Comparison of ENCODE assay signal across 1 cellular context in genomic region chr1:10909697-10910489, GRCh38.
TF ChIP-seq lines count a peak whose summit lies in the region.

No MANE protein-coding gene starts in this region.

TF ChIP-seq in K562, 482 proteins besides CTCF, POLR2A, EP300 and RAD21 (continued from another document):
- TF ChIP-seq, protein P1, sequence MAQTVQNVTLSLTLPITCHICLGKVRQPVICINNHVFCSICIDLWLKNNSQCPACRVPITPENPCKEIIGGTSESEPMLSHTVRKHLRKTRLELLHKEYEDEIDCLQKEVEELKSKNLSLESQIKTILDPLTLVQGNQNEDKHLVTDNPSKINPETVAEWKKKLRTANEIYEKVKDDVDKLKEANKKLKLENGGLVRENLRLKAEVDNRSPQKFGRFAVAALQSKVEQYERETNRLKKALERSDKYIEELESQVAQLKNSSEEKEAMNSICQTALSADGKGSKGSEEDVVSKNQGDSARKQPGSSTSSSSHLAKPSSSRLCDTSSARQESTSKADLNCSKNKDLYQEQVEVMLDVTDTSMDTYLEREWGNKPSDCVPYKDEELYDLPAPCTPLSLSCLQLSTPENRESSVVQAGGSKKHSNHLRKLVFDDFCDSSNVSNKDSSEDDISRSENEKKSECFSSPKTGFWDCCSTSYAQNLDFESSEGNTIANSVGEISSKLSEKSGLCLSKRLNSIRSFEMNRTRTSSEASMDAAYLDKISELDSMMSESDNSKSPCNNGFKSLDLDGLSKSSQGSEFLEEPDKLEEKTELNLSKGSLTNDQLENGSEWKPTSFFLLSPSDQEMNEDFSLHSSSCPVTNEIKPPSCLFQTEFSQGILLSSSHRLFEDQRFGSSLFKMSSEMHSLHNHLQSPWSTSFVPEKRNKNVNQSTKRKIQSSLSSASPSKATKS (CRISPR knock-in tag; IDR thresholded peaks at IDR 0.05), result no peak
- TF ChIP-seq, protein P2, sequence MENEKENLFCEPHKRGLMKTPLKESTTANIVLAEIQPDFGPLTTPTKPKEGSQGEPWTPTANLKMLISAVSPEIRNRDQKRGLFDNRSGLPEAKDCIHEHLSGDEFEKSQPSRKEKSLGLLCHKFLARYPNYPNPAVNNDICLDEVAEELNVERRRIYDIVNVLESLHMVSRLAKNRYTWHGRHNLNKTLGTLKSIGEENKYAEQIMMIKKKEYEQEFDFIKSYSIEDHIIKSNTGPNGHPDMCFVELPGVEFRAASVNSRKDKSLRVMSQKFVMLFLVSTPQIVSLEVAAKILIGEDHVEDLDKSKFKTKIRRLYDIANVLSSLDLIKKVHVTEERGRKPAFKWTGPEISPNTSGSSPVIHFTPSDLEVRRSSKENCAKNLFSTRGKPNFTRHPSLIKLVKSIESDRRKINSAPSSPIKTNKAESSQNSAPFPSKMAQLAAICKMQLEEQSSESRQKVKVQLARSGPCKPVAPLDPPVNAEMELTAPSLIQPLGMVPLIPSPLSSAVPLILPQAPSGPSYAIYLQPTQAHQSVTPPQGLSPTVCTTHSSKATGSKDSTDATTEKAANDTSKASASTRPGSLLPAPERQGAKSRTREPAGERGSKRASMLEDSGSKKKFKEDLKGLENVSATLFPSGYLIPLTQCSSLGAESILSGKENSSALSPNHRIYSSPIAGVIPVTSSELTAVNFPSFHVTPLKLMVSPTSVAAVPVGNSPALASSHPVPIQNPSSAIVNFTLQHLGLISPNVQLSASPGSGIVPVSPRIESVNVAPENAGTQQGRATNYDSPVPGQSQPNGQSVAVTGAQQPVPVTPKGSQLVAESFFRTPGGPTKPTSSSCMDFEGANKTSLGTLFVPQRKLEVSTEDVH (IDR thresholded peaks at IDR 0.05; ENCODE audit: low read depth, partially characterized antibody), result no peak
- TF ChIP-seq HDAC8 (tag; IDR thresholded peaks at IDR 0.05), result no peak
- TF ChIP-seq RFX7 (CRISPR knock-in tag; IDR thresholded peaks at IDR 0.05), result no peak
- no peak for TF ChIP-seq NR2C2 (CRISPR knock-in tag; IDR thresholded peaks at IDR 0.05)
- no peak for TF ChIP-seq NR2C2 (tag; IDR thresholded peaks at IDR 0.05)
- no peak for TF ChIP-seq SRSF1 (IDR thresholded peaks at IDR 0.05; ENCODE audit: low read depth, low read length)
- TF ChIP-seq, protein P3, sequence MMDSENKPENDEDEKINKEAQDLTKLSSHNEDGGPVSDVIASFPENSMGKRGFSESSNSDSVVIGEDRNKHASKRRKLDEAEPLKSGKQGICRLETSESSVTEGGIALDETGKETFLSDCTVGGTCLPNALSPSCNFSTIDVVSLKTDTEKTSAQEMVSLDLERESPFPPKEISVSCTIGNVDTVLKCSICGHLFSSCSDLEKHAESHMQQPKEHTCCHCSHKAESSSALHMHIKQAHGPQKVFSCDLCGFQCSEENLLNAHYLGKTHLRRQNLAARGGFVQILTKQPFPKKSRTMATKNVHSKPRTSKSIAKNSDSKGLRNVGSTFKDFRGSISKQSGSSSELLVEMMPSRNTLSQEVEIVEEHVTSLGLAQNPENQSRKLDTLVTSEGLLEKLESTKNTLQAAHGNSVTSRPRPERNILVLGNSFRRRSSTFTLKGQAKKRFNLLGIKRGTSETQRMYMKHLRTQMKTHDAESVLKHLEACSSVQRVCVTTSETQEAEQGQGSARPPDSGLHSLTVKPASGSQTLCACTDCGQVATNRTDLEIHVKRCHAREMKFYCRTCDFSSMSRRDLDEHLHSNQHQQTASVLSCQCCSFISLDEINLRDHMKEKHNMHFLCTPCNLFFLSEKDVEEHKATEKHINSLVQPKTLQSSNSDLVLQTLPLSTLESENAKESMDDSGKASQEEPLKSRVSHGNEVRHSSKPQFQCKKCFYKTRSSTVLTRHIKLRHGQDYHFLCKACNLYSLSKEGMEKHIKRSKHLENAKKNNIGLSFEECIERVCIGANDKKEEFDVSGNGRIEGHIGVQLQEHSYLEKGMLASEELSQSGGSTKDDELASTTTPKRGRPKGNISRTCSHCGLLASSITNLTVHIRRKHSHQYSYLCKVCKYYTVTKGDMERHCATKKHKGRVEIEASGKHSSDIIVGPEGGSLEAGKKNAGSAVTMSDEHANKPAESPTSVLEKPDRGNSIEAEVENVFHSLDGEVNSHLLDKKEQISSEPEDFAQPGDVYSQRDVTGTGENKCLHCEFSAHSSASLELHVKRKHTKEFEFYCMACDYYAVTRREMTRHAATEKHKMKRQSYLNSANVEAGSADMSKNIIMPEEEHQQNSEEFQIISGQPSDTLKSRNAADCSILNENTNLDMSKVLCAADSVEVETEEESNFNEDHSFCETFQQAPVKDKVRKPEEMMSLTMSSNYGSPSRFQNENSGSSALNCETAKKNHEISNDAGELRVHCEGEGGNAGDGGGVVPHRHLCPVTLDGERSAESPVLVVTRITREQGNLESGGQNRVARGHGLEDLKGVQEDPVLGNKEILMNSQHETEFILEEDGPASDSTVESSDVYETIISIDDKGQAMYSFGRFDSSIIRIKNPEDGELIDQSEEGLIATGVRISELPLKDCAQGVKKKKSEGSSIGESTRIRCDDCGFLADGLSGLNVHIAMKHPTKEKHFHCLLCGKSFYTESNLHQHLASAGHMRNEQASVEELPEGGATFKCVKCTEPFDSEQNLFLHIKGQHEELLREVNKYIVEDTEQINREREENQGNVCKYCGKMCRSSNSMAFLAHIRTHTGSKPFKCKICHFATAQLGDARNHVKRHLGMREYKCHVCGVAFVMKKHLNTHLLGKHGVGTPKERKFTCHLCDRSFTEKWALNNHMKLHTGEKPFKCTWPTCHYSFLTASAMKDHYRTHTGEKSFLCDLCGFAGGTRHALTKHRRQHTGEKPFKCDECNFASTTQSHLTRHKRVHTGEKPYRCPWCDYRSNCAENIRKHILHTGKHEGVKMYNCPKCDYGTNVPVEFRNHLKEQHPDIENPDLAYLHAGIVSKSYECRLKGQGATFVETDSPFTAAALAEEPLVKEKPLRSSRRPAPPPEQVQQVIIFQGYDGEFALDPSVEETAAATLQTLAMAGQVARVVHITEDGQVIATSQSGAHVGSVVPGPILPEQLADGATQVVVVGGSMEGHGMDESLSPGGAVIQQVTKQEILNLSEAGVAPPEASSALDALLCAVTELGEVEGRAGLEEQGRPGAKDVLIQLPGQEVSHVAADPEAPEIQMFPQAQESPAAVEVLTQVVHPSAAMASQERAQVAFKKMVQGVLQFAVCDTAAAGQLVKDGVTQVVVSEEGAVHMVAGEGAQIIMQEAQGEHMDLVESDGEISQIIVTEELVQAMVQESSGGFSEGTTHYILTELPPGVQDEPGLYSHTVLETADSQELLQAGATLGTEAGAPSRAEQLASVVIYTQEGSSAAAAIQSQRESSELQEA (IDR thresholded peaks at IDR 0.05; ENCODE audit: low read depth), result no peak
- TF ChIP-seq ZNF354B (CRISPR knock-in tag; IDR thresholded peaks at IDR 0.05), result no peak
- no peak for TF ChIP-seq EGR1 (conservative IDR thresholded peaks at IDR 0.05)
- TF ChIP-seq ZNF583 (CRISPR knock-in tag; IDR thresholded peaks at IDR 0.05), result no peak
- TF ChIP-seq POLR2AphosphoS2 (IDR thresholded peaks at IDR 0.05; ENCODE audit: low read length), result no peak
- TF ChIP-seq, protein P4, sequence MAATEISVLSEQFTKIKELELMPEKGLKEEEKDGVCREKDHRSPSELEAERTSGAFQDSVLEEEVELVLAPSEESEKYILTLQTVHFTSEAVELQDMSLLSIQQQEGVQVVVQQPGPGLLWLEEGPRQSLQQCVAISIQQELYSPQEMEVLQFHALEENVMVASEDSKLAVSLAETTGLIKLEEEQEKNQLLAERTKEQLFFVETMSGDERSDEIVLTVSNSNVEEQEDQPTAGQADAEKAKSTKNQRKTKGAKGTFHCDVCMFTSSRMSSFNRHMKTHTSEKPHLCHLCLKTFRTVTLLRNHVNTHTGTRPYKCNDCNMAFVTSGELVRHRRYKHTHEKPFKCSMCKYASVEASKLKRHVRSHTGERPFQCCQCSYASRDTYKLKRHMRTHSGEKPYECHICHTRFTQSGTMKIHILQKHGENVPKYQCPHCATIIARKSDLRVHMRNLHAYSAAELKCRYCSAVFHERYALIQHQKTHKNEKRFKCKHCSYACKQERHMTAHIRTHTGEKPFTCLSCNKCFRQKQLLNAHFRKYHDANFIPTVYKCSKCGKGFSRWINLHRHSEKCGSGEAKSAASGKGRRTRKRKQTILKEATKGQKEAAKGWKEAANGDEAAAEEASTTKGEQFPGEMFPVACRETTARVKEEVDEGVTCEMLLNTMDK (IDR thresholded peaks at IDR 0.05; ENCODE audit: borderline replicate concordance, insufficient read depth, low read depth, low read length, poor library complexity, severe bottlenecking), result peak; percentile 84
- TF ChIP-seq ZNF551 (CRISPR knock-in tag; IDR thresholded peaks at IDR 0.05), result no peak
- no peak for TF ChIP-seq SRF (CRISPR knock-in tag; IDR thresholded peaks at IDR 0.05)
- no peak for TF ChIP-seq RAD51 (IDR thresholded peaks at IDR 0.05; ENCODE audit: borderline replicate concordance, low read depth)
- no peak for TF ChIP-seq EZH2 (IDR thresholded peaks at IDR 0.05; ENCODE audit: borderline replicate concordance, low read depth, low read length)
- no peak for TF ChIP-seq ZFX (CRISPR knock-in tag; IDR thresholded peaks at IDR 0.05)
- TF ChIP-seq ZFPM2 (CRISPR knock-in tag; IDR thresholded peaks at IDR 0.05), result no peak
- no peak for TF ChIP-seq ZNF740 (CRISPR knock-in tag; IDR thresholded peaks at IDR 0.05)
- no peak for TF ChIP-seq ZNF740 (tag; IDR thresholded peaks at IDR 0.05)
- TF ChIP-seq, protein P5, sequence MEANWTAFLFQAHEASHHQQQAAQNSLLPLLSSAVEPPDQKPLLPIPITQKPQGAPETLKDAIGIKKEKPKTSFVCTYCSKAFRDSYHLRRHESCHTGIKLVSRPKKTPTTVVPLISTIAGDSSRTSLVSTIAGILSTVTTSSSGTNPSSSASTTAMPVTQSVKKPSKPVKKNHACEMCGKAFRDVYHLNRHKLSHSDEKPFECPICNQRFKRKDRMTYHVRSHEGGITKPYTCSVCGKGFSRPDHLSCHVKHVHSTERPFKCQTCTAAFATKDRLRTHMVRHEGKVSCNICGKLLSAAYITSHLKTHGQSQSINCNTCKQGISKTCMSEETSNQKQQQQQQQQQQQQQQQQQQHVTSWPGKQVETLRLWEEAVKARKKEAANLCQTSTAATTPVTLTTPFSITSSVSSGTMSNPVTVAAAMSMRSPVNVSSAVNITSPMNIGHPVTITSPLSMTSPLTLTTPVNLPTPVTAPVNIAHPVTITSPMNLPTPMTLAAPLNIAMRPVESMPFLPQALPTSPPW (CRISPR knock-in tag; IDR thresholded peaks at IDR 0.05), result peak; percentile 40; the same call in 1 of the 2 replicates
- TF ChIP-seq ZSCAN32 (CRISPR knock-in tag; IDR thresholded peaks at IDR 0.05), result no peak
- no peak for TF ChIP-seq ZBTB1 (CRISPR knock-in tag; IDR thresholded peaks at IDR 0.05; ENCODE audit: borderline replicate concordance, low read depth)
- peak; percentile 96 for TF ChIP-seq BCOR (IDR thresholded peaks at IDR 0.05)
- TF ChIP-seq ZNF140 (CRISPR knock-in tag; IDR thresholded peaks at IDR 0.05), result no peak
- TF ChIP-seq, protein P6, sequence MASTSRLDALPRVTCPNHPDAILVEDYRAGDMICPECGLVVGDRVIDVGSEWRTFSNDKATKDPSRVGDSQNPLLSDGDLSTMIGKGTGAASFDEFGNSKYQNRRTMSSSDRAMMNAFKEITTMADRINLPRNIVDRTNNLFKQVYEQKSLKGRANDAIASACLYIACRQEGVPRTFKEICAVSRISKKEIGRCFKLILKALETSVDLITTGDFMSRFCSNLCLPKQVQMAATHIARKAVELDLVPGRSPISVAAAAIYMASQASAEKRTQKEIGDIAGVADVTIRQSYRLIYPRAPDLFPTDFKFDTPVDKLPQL (IDR thresholded peaks at IDR 0.05; ENCODE audit: extremely low read depth, insufficient read length), result no peak
TF ChIP-seq in K562: peak in this region for 17.
